ENCODE assay signal across 16 cellular contexts in the genomic region with DNA sequence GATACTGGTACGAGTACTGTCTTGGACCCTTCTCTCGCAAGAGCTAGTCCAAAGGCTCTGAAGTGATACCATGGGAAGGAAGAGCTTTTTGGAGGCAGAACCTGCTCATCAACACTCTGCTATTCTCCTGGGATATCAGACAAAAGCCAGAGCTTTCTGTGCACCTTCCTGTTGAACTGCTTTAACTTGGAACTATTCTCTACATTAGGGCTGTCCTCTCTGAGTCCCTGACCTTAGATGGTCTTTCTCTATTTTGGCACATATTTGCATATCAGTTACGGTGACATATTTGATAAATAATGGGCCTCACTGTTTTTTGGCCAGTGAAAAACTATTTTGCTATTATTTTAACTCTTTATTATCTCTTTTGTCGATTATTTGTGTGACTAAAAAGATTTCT.
DNase-seq lines count a peak whose midpoint lies in the region; ATAC-seq and TF ChIP-seq lines count a peak whose summit lies in the region.
"Had no signal": no experiment of that assay in that cellular context is flagged by ENCODE, and none has a peak within 500 bp of the region (broad histone marks: within the 10 kb centered on the region; RNA-seq: fewer than 3 reads in every experiment).

No MANE protein-coding gene starts in this region.

- H3K36me3 Mint-ChIP-seq in memory B cell = peaks cover 2% of the 10 kb centered on the region
- no peaks in the 10 kb centered on the region for H3K36me3 Mint-ChIP-seq in CD14-positive monocyte
- H3K36me3 Mint-ChIP-seq: CD8-positive, alpha-beta T cell had no signal

- H3K9me3 ChIP-seq in cardiac muscle cell (ENCODE audit: low read depth) = no peaks in the 10 kb centered on the region
- no peaks in the 10 kb centered on the region for H3K9me3 ChIP-seq in testis
- H3K9me3 ChIP-seq: HAP-1 had no signal

- 60 to 64% methylated on average over 4 of the region's 4 CpGs for WGBS in testis, 2 donors

- H3K4me3 ChIP-seq in cardiac muscle cell (no peak overlapping the region), testis (no peak overlapping the region)
- H3K4me3 ChIP-seq: HAP-1 had no signal

- intact Hi-C loops in cardiac septum (cut with DNase I) = no loop called here
- intact Hi-C loops in testis (cut with DNase I; ENCODE audit: low total_unique reads) = no loop called here
- intact Hi-C loops in CD14-positive monocyte (cut with micrococcal nuclease) = no loop called here

- H3K4me3 Mint-ChIP-seq in memory B cell = no peak overlapping the region
- no peak overlapping the region for H3K4me3 Mint-ChIP-seq in CD14-positive monocyte
- H3K4me3 Mint-ChIP-seq: CD8-positive, alpha-beta T cell had no signal

- ATAC-seq in memory B cell (ENCODE audit: low read depth) = no peak
- ATAC-seq in GM18520 (IDR thresholded peaks at IDR 0.05; ENCODE audit: unreplicated experiment) = no peak
- ATAC-seq: CD8-positive, alpha-beta T cell had no signal

- H3K27me3 Mint-ChIP-seq in memory B cell (no peaks in the 10 kb centered on the region), CD14-positive monocyte (ENCODE audit: low read depth in 3 of 3) (no peaks in the 10 kb centered on the region)

- H3K27ac ChIP-seq in cardiac muscle cell (peak overlapping the region; percentile 37), testis (peak overlapping the region; percentile 2 to 13)

- H3K4me1 Mint-ChIP-seq in memory B cell = peaks cover 53% of the 10 kb centered on the region
- no peaks in the 10 kb centered on the region for H3K4me1 Mint-ChIP-seq in CD14-positive monocyte

- no peaks in the 10 kb centered on the region for H3K27me3 ChIP-seq in cardiac muscle cell
- H3K27me3 ChIP-seq in testis = no peaks in the 10 kb centered on the region

- H3K36me3 ChIP-seq in cardiac muscle cell = no peaks in the 10 kb centered on the region
- no peaks in the 10 kb centered on the region for H3K36me3 ChIP-seq in testis (ENCODE audit: low read depth, missing control alignments)
- H3K36me3 ChIP-seq: HAP-1 had no signal

- H3K27ac Mint-ChIP-seq in memory B cell (peak overlapping the region; percentile 42), CD14-positive monocyte (no peak overlapping the region)
- H3K27ac Mint-ChIP-seq: CD8-positive, alpha-beta T cell had no signal

- H3K9me3 Mint-ChIP-seq in memory B cell = no peaks in the 10 kb centered on the region
- no peaks in the 10 kb centered on the region for H3K9me3 Mint-ChIP-seq in CD14-positive monocyte
- H3K9me3 Mint-ChIP-seq: CD8-positive, alpha-beta T cell had no signal

- H3K4me1 ChIP-seq in cardiac muscle cell (ENCODE audit: low read depth) = peaks cover 35% of the 10 kb centered on the region
- H3K4me1 ChIP-seq in testis = peaks cover 41% of the 10 kb centered on the region

- TF ChIP-seq POLR2A in testis (IDR thresholded peaks at IDR 0.05) = no peak

- DNase-seq in cardiac muscle cell (ENCODE audit: low read depth in 1 of 2, low spot score in 1 of 2) (no peak), cardiac septum (ENCODE audit: low spot score) (no peak), NCI-H526 (lab: John Stamatoyannopoulos, UW) (peak; percentile 29 to 41), memory B cell (ENCODE audit: low spot score in 2 of 2) (no peak), testis (no peak), CD14-positive monocyte (ENCODE audit: low spot score) (no peak), hypothalamus (lab: John Stamatoyannopoulos, UW) (no peak)
- DNase-seq: 8988T; ACHN; CD8-positive, alpha-beta T cell; COR-L47; DMS153; DMS79 treated with DMSO at 0.1 percent for 48 hours; GDM1 had no signal

- TF ChIP-seq CTCF in cardiac muscle cell (IDR thresholded peaks at IDR 0.05; ENCODE audit: low read depth, low read length) (no peak), testis (IDR thresholded peaks at IDR 0.05) (no peak), CD14-positive monocyte (IDR thresholded peaks at IDR 0.05) (no peak)

Comparison
In these comparisons a context has a peak if more than half of its experiments do, and no peak if none do; other contexts are left out.
1. DNase-seq: peak in NCI-H526 (2 of 2); none in cardiac muscle cell (0 of 2), cardiac septum (single experiment), memory B cell (0 of 2), testis (single experiment), CD14-positive monocyte (single experiment) and hypothalamus (0 of 51).